13 cellular contexts compared by ENCODE assay signal in the genomic region with DNA sequence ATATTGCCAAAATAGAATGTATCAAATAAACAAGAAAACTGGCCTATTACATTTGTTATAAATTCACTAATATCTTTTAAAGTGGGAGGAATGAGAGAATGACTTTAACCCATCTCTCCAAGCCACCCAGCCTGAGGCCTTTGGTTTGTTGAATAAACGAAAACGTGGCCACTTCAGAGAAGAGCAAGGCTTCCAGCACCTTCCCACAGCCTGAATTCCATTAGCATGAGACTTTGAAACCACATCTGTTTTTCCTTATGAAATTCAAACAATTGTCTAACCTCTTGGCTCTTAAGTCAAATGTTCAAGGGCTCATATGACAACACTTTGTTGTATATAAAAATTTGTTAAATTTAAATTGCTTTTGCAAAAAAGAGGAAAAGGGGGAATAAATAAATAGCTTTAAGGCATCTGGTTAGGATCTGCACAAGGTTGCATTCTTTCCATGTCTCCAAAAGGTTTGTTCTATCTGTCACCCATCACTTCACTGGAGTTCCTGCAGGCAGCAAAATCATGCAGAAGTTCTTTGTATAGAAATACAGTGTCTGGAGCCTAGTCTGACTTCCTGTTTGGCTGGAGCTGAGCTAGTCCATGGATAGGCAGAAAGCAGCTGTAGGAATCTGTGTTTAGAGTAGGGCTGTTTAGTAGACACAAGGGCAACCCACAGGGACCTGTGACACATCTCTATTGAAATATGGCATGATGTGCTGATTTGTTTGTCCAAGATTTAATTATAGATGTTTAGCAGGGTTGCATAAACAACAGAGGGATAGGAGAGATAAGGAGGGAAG.
A peak's percentile ranks its signal among the peaks of the same experiment; 100 is the strongest.
DNase-seq lines count a peak whose midpoint lies in the region; ATAC-seq, FAIRE-seq and TF ChIP-seq lines count a peak whose summit lies in the region.
"Had no signal": no experiment of that assay in that cellular context is flagged by ENCODE, and none has a peak within 500 bp of the region (broad histone marks: within the 10 kb centered on the region; RNA-seq: fewer than 3 reads in every experiment).

No MANE protein-coding gene starts in this region.

- H3K36me3 ChIP-seq in bronchial epithelial cell (ENCODE audit: control insufficient read depth, insufficient read depth, low read length): no peaks in the 10 kb centered on the region
- H3K36me3 ChIP-seq: vagina had no signal

- FAIRE-seq in bronchial epithelial cell (lab: Jason Lieb, UNC): no peak
- FAIRE-seq: G401.6 had no signal

- no peak overlapping the region for H3K4me3 Mint-ChIP-seq in mesothelial cell of epicardium

- ATAC-seq in HG03135 (IDR thresholded peaks at IDR 0.05; ENCODE audit: unreplicated experiment): no peak
- ATAC-seq: HCT116 had no signal

- TF ChIP-seq CTCF in bronchial epithelial cell (IDR thresholded peaks at IDR 0.05; ENCODE audit: insufficient read depth, low read length, severe bottlenecking) (no peak), mesothelial cell of epicardium (IDR thresholded peaks at IDR 0.05; ENCODE audit: unreplicated experiment) (no peak)

- no peaks in the 10 kb centered on the region for H3K27me3 ChIP-seq in bronchial epithelial cell (ENCODE audit: control insufficient read depth, insufficient read depth, low read length)
- H3K27me3 ChIP-seq: vagina had no signal

- DNase-seq in AG20443 (ENCODE audit: low spot score) (peak; percentile 71), NCI-H1417 treated with DMSO at 0.1 percent for 48 hours (lab: John Stamatoyannopoulos, UW) (peak; percentile 35), bronchial epithelial cell (ENCODE audit: low read depth) (peak; percentile 91), mesothelial cell of epicardium (ENCODE audit: low spot score in 2 of 2, unreplicated experiment in 2 of 2) (no peak), NCI-H510A treated with DMSO at 0.1 percent for 48 hours (lab: John Stamatoyannopoulos, UW) (no peak), NCI-H510A (lab: John Stamatoyannopoulos, UW) (no peak)
- no peak for DNase-seq in activated CD4-positive, alpha-beta T cell treated with anti-CD3 and anti-CD28 coated beads, Interleukin-2, amount 50 U/mL, for 1 hour
- DNase-seq: NCI-H187 treated with DMSO at 0.1 percent for 48 hours had no signal

- peaks cover 4% of the 10 kb centered on the region for H3K9me3 Mint-ChIP-seq in mesothelial cell of epicardium

- H3K36me3 Mint-ChIP-seq in mesothelial cell of epicardium: no peaks in the 10 kb centered on the region

- no peak overlapping the region for H3K4me3 ChIP-seq in bronchial epithelial cell (ENCODE audit: low read depth, low read length)
- H3K4me3 ChIP-seq: skin epidermis, vagina had no signal

- H3K27ac Mint-ChIP-seq in mesothelial cell of epicardium: peak overlapping the region; percentile 80

- no peaks in the 10 kb centered on the region for H3K27me3 Mint-ChIP-seq in mesothelial cell of epicardium (ENCODE audit: low read depth)

- peaks cover 23% of the 10 kb centered on the region for H3K4me1 Mint-ChIP-seq in mesothelial cell of epicardium

Comparison
In these comparisons a context has a peak if more than half of its experiments do, and no peak if none do; other contexts are left out.
1. DNase-seq: peak in AG20443 (single experiment), NCI-H1417 treated with DMSO at 0.1 percent for 48 hours (single experiment) and bronchial epithelial cell (single experiment); none in mesothelial cell of epicardium (0 of 2), activated CD4-positive, alpha-beta T cell treated with anti-CD3 and anti-CD28 coated beads, Interleukin-2, amount 50 U/mL, for 1 hour (single experiment), NCI-H510A treated with DMSO at 0.1 percent for 48 hours (single experiment) and NCI-H510A (single experiment).